In the genomic region with DNA sequence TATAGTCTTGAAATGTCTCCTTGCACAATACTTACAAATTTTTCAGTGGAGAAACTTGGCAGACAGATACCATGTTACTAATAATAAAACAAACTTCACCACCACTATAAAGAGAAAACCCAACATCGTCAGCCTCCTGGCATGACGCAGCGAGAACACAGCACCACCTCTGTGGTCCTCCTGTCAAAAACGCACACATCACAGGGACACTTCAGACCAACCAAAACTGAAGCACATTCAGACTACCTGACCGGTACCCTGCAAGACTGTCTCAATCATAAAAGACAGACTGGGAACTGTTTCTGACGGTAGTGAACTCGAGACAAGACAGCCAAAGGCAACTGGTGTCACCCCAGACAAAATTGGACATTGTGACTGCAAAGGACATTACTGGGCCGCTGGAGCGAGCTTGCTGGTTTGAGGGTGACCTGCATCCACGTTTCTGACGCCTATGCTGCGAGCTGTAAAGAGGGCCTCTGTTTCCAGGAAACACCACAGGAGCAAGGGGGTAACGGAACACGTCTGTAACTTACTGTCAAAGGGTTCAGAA, we compare ENCODE assay signal across 17 cellular contexts. TPM values are rescaled to one million over a fixed set of nuclear protein-coding genes. Genes with fewer than 3 reads are reported as not detected.
A peak's percentile ranks its signal among the peaks of the same experiment; 100 is the strongest.
DNase-seq lines count a peak whose midpoint lies in the region; ATAC-seq, FAIRE-seq and TF ChIP-seq lines count a peak whose summit lies in the region.
"Had no signal": no experiment of that assay in that cellular context is flagged by ENCODE, and none has a peak within 500 bp of the region (broad histone marks: within the 10 kb centered on the region; RNA-seq: fewer than 3 reads in every experiment).

No MANE protein-coding gene starts in this region.

- H3K27me3 ChIP-seq in K562 (ENCODE audit: control insufficient read depth in 2 of 2, insufficient read depth in 2 of 2, low read length in 2 of 2) (no peaks in the 10 kb centered on the region), heart right ventricle (no peaks in the 10 kb centered on the region), sigmoid colon (no peaks in the 10 kb centered on the region), MM.1S (replicated peaks; ENCODE audit: insufficient read depth, low read length) (no peaks in the 10 kb centered on the region)

- H3K4me1 ChIP-seq in K562 (replicated peaks in 1 of 2; ENCODE audit: control insufficient read depth in 2 of 2, insufficient read depth in 2 of 2, low read length in 2 of 2), result no peaks in the 10 kb centered on the region
- H3K4me1 ChIP-seq in heart right ventricle, result peaks cover 0 to 14% (median 0%) of the 10 kb centered on the region in 9 donors
- H3K4me1 ChIP-seq in sigmoid colon, result peaks cover 0 to 6% (median 0%) of the 10 kb centered on the region in 4 donors
- no peaks in the 10 kb centered on the region for H3K4me1 ChIP-seq in MM.1S (ENCODE audit: low read length)

- H3K9me1 ChIP-seq in K562 (ENCODE audit: control insufficient read depth, insufficient read depth, low read length), result no peaks in the 10 kb centered on the region

- H3K9me3 ChIP-seq in K562 (replicated peaks; ENCODE audit: control insufficient read depth, insufficient read depth, low read depth, low read length) (no peaks in the 10 kb centered on the region), heart right ventricle (no peaks in the 10 kb centered on the region), sigmoid colon (no peaks in the 10 kb centered on the region), MM.1S (replicated peaks; ENCODE audit: insufficient read depth, low read length) (no peaks in the 10 kb centered on the region)

- no peaks in the 10 kb centered on the region for H3K79me2 ChIP-seq in K562 (ENCODE audit: control insufficient read depth, insufficient read depth, low read length)
- no peaks in the 10 kb centered on the region for H3K79me2 ChIP-seq in MM.1S (ENCODE audit: low read length)

- no peak overlapping the region for H3K9ac ChIP-seq in K562 (ENCODE audit: insufficient read depth in 1 of 2, low read depth in 2 of 2, low read length in 2 of 2)
- no peak overlapping the region for H3K9ac ChIP-seq in MM.1S (ENCODE audit: low read length)

- H3K9me2 ChIP-seq in MM.1S (replicated peaks; ENCODE audit: insufficient read depth, low read length), result no peaks in the 10 kb centered on the region

- no peak overlapping the region for H3K27ac ChIP-seq in K562 (ENCODE audit: extremely low read depth, low read depth, low read length)
- H3K27ac ChIP-seq in heart right ventricle, result peak overlapping the region in 9 of 10 donors; percentile 14 to 78 (median 70)
- H3K27ac ChIP-seq in sigmoid colon, result peak overlapping the region in 3 of 4 donors; percentile 60 to 75 (median 69)
- H3K27ac ChIP-seq in MM.1S (ENCODE audit: low read length), result no peak overlapping the region

- CTCF ChIA-PET in K562 (lab: Yijun Ruan, JAX; ENCODE audit: low intra/inter-chr PET ratio), result no interaction called here

- H3K36me3 ChIP-seq in K562 (ENCODE audit: control insufficient read depth, insufficient read depth, low read length) (peaks cover 73% of the 10 kb centered on the region), heart right ventricle (peaks cover 0 to 76% (median 40%) of the 10 kb centered on the region in 9 donors), sigmoid colon (peaks cover 6 to 59% (median 38%) of the 10 kb centered on the region in 4 donors), MM.1S (replicated peaks; ENCODE audit: insufficient read depth, low read length) (0 out of 2 replicates have a peak, but pooled peaks cover 6% of the 10 kb centered on the region)

- in situ Hi-C loops in K562 (cut with MboI), result no loop called here
- in situ Hi-C loops in GM13977 (cut with MboI; ENCODE audit: low pct_unique_long_range_greater_than_20kb, low sequenced_read_pairs, unreplicated experiment), result loop anchor here (25.0 kb wide), 1 partner anchor 711 kb away; no protein-coding TSS in a partner anchor

- no peaks in the 10 kb centered on the region for H3F3A ChIP-seq in MM.1S (ENCODE audit: insufficient read depth, low read length)

- TF ChIP-seq POLR2A in K562 (conservative IDR thresholded peaks at IDR 0.05), result peak; percentile 63
- no peak for TF ChIP-seq POLR2A in sigmoid colon (IDR thresholded peaks at IDR 0.05)

- H4K20me1 ChIP-seq in K562 (replicated peaks; ENCODE audit: control insufficient read depth, insufficient read depth, low read length) (no peaks in the 10 kb centered on the region), MM.1S (ENCODE audit: insufficient read depth, low read length) (no peaks in the 10 kb centered on the region)

- intact Hi-C loops in K562 (cut with micrococcal nuclease), result no loop called here
- intact Hi-C loops in heart right ventricle (cut with DNase I), result no loop called here
- intact Hi-C loops in sigmoid colon (cut with DNase I), result no loop called here

- TF ChIP-seq EP300 in K562 (IDR thresholded peaks at IDR 0.05; ENCODE audit: low read length) (no peak), sigmoid colon (IDR thresholded peaks at IDR 0.05) (peak in 1 of 4 donors; percentile 24)

- WGBS in K562 (ENCODE audit: insufficient coverage, low coverage, missing lambda C conversion rate), result 82% methylated on average over 14 of the region's 14 CpGs
- 46 to 65% methylated on average over 14 of the region's 14 CpGs for WGBS in heart right ventricle, 2 donors
- WGBS in sigmoid colon, 2 donors, result 83 to 84% methylated on average over 14 of the region's 14 CpGs

- BruUV-seq in K562 (replicated peaks; lab: Mats Ljungman, UMichigan), result no TSS peak

- DNase-seq in EH (ENCODE audit: low read depth) (peak; percentile 6), K562 (ENCODE audit: extremely low read depth in 1 of 4, low spot score in 3 of 4) (no peak), heart right ventricle (no peak), sigmoid colon (no peak), GM13977 (ENCODE audit: low spot score) (no peak), MM.1S (no peak), germinal center (ENCODE audit: low spot score) (no peak)
- DNase-seq: activated B cell treated with CpG ODN at 0.5 μM for 24 hours; activated CD8-positive, alpha-beta T cell treated with anti-CD3 and anti-CD28 coated beads, Interleukin-2, amount 10 ng/mL, durations not matched to agents 7 days and 5 days; EL; midbrain; NCI-H2029; NCI-H510A; stimulated activated CD4-positive, alpha-beta T cell treated with anti-CD3 and anti-CD28 coated beads, Interleukin-2, amount 100 ng/mL, for 24 hours; T-helper 2 cell had no signal

- TF ChIP-seq RAD21 in K562 (CRISPR knock-in tag; conservative IDR thresholded peaks at IDR 0.05 in 1 of 2, IDR thresholded peaks at IDR 0.05 in 1 of 2), result no peak

- no peak overlapping the region for H2AFZ ChIP-seq in K562 (ENCODE audit: low read depth, low read length)
- H2AFZ ChIP-seq in MM.1S (ENCODE audit: low read length), result no peak overlapping the region

- TF ChIP-seq CTCF in K562 (IDR thresholded peaks at IDR 0.05 in 2 of 3, conservative IDR thresholded peaks at IDR 0.05 in 1 of 3; ENCODE audit: insufficient read depth in 2 of 3, low read depth in 1 of 3, low read length in 3 of 3), result no peak
- TF ChIP-seq CTCF in heart right ventricle (IDR thresholded peaks at IDR 0.05), result no peak
- no peak for TF ChIP-seq CTCF in sigmoid colon (IDR thresholded peaks at IDR 0.05)
- no peak for TF ChIP-seq CTCF in GM13977 (IDR thresholded peaks at IDR 0.05; ENCODE audit: extremely low read depth, insufficient read depth, missing control alignments)
- TF ChIP-seq CTCF in MM.1S (IDR thresholded peaks at IDR 0.05; ENCODE audit: low read length), result no peak

- POLR2A ChIA-PET in K562 (lab: Yijun Ruan, JAX), result interaction anchor here (0.6 to 1.7 kb wide), 4 partner anchors 10 to 172 kb away, joined by 3 to 6 read pairs (median 4); no protein-coding TSS in a partner anchor

- H3K4me2 ChIP-seq in K562 (ENCODE audit: insufficient read depth, low read length) (no peak overlapping the region), MM.1S (ENCODE audit: low read depth, low read length) (no peak overlapping the region)

- ATAC-seq in K562 (peak; percentile 11; the same call in 1 of the 3 replicates), heart right ventricle (peak; percentile 61 to 92 (median 82)), HG02798 (IDR thresholded peaks at IDR 0.05; ENCODE audit: poor library complexity, unreplicated experiment) (no peak)
- ATAC-seq: activated CD8-positive, alpha-beta T cell treated with anti-CD3 and anti-CD28 coated beads, Interleukin-2, amount 10 ng/mL, durations not matched to agents 7 days and 5 days had no signal

- no peak for FAIRE-seq in K562 (lab: Jason Lieb, UNC)
- FAIRE-seq: colon had no signal

- no peak overlapping the region for H3K4me3 ChIP-seq in K562
- H3K4me3 ChIP-seq in heart right ventricle, result no peak overlapping the region
- H3K4me3 ChIP-seq in sigmoid colon, result no peak overlapping the region
- no peak overlapping the region for H3K4me3 ChIP-seq in MM.1S (ENCODE audit: low read length)

RNA-seq across cellular contexts. Expression of a gene that starts 34.4 kb away (rescaled TPM):
- total RNA-seq in K562 (2011; cell fraction: chromatin; rRNA removed; ENCODE audit: low replicate concordance), result 302 and 367 TPM in 2 replicates
- 157 and 179 TPM in 2 replicates for total RNA-seq in K562 (2011; cell fraction: nucleolus; rRNA removed)
- 204 and 221 TPM in 2 replicates for total RNA-seq in K562 (2011; cell fraction: nucleoplasm; rRNA removed)
- total RNA-seq in K562 (2014; rRNA removed) (138 and 161 TPM in 2 replicates), K562 (2014; rRNA removed; fragmentation: Illumina TruSeq; extraction: Trizol) (127 and 137 TPM in 2 replicates), K562 (2015; rRNA removed; fragmentation: Illumina TruSeq; extraction: Trizol) (122 and 124 TPM in 2 replicates), K562 (2021) (138 and 160 TPM in 2 replicates), heart right ventricle (10 to 100 TPM; 30.0 to 42.6 (median 36.1) TPM), sigmoid colon (10 to 100 TPM; 29.3 to 45.4 (median 31.2) TPM)
- polyA plus RNA-seq in K562 (2011; rRNA removed) (97.8 and 118 TPM in 2 replicates), K562 (2014; fragmentation: Illumina TruSeq; extraction: Trizol) (158 and 167 TPM in 2 replicates), K562 (2014; fragmentation: Nextera tagmentation; extraction: Ambion mirVana) (10 to 100 TPM in 1 of 2 experiments, 1 to 10 TPM in 1; 9.2 to 13.6 TPM), K562 (2014; rRNA removed) (153 and 156 TPM in 2 replicates), heart right ventricle (10 to 100 TPM; 27.9 to 31.5 TPM), sigmoid colon (10 to 100 TPM; 31.2 to 54.4 (median 32.8) TPM)
- polyA plus RNA-seq in K562 (2011; cell fraction: cytosol; rRNA removed), result 65.2 and 68.8 TPM in 2 replicates
- 184 and 242 TPM in 2 replicates for polyA plus RNA-seq in K562 (2011; cell fraction: nucleus; rRNA removed)
- 70.0 and 115 TPM in 2 replicates for polyA plus RNA-seq in K562 (2012)
- polyA minus RNA-seq in K562 (2011; rRNA and poly(A)+ RNA removed), result 89.1 and 113 TPM in 2 replicates
- 57.1 and 67.4 TPM in 2 replicates for polyA minus RNA-seq in K562 (2011; cell fraction: cytosol; rRNA and poly(A)+ RNA removed)
- polyA minus RNA-seq in K562 (2011; cell fraction: nucleus; rRNA and poly(A)+ RNA removed), result 83.1 and 96.6 TPM in 2 replicates

RNA-seq across cellular contexts. Expression of a gene that starts 34.8 kb away (rescaled TPM):
- 18.5 and 18.8 TPM in 2 replicates for total RNA-seq in K562 (2011; cell fraction: chromatin; rRNA removed; ENCODE audit: low replicate concordance)
- 8.7 and 11.2 TPM in 2 replicates for total RNA-seq in K562 (2011; cell fraction: nucleolus; rRNA removed)
- 13.9 and 23.4 TPM in 2 replicates for total RNA-seq in K562 (2011; cell fraction: nucleoplasm; rRNA removed)
- 14.4 and 21.2 TPM in 2 replicates for total RNA-seq in K562 (2014; rRNA removed)
- 6.7 and 9.7 TPM in 2 replicates for total RNA-seq in K562 (2014; rRNA removed; fragmentation: Illumina TruSeq; extraction: Trizol)
- total RNA-seq in K562 (2015; rRNA removed; fragmentation: Illumina TruSeq; extraction: Trizol), result 5.0 TPM in 2 replicates
- total RNA-seq in K562 (2021), result 22.1 and 22.2 TPM in 2 replicates
- polyA plus RNA-seq in K562 (2011; rRNA removed), result 20.0 and 22.6 TPM in 2 replicates
- polyA plus RNA-seq in K562 (2011; cell fraction: cytosol; rRNA removed), result 16.3 and 47.6 TPM in 2 replicates
- 15.9 and 23.7 TPM in 2 replicates for polyA plus RNA-seq in K562 (2011; cell fraction: nucleus; rRNA removed)
- 7.2 and 11.9 TPM in 2 replicates for polyA plus RNA-seq in K562 (2012)
- 7.2 and 8.1 TPM in 2 replicates for polyA plus RNA-seq in K562 (2014; fragmentation: Illumina TruSeq; extraction: Trizol)
- polyA plus RNA-seq in K562 (2014; fragmentation: Nextera tagmentation; extraction: Ambion mirVana), result 1 to 10 TPM; 1.3 to 1.8 TPM
- polyA plus RNA-seq in K562 (2014; rRNA removed), result 13.7 and 19.0 TPM in 2 replicates
- 7.1 and 8.6 TPM in 2 replicates for polyA minus RNA-seq in K562 (2011; rRNA and poly(A)+ RNA removed)
- polyA minus RNA-seq in K562 (2011; cell fraction: cytosol; rRNA and poly(A)+ RNA removed), result 5.7 and 7.3 TPM in 2 replicates
- 6.8 and 9.6 TPM in 2 replicates for polyA minus RNA-seq in K562 (2011; cell fraction: nucleus; rRNA and poly(A)+ RNA removed)
- total RNA-seq in heart right ventricle, result 1 to 10 TPM; 2.1 to 5.5 (median 3.2) TPM
- 1 to 10 TPM; 1.0 to 2.6 TPM for polyA plus RNA-seq in heart right ventricle
- 1 to 10 TPM; 3.1 to 5.7 (median 3.6) TPM for total RNA-seq in sigmoid colon
- 10 to 100 TPM in 1 of 3 donors, 1 to 10 TPM in 2; 6.6 to 10.7 (median 9.5) TPM for polyA plus RNA-seq in sigmoid colon

Comparison
In these comparisons a context has a peak if more than half of its experiments do, and no peak if none do; other contexts are left out.
1. H3K27ac ChIP-seq: peak in heart right ventricle (9 of 10) and sigmoid colon (3 of 4); none in K562 (single experiment) and MM.1S (single experiment).